In the genomic region with DNA sequence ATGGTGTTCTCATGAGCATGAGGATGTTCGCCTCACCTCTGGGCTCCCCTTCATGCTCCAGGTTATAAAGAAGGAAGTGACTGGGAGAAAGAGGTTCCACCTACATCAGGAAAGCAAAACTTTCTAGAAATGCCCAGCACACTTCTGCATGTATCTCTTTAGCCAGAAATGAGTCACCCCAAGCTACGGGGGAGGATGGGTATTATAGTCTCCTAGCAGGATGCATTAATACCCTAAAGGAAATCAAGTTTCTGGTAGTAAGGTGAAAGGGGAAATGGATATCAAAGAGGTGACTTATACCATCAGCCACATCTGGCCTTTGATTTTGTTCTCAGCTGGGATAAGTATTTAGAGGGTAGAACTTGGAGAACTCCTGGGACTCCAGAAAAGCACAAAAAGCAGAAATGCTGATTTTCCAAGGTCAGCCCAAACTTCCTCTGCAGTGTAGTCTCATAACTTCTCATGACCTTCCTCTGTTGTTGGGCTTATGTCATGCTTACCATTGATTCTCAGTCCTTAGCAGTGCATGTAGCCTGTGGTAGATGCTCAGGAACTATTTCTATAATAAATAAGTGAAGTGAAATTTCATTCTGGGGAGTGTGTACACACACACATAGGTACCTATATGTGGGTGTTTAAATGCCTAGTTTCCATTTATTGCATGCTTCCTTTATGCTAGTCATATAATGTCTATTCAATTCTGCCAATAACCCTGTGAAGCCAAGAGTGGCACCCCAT, we compare ENCODE assay signal across 24 cellular contexts.
A peak's percentile ranks its signal among the peaks of the same experiment; 100 is the strongest.
DNase-seq lines count a peak whose midpoint lies in the region; ATAC-seq, FAIRE-seq and TF ChIP-seq lines count a peak whose summit lies in the region.
"Had no signal": no experiment of that assay in that cellular context is flagged by ENCODE, and none has a peak within 500 bp of the region (broad histone marks: within the 10 kb centered on the region; RNA-seq: fewer than 3 reads in every experiment).

No MANE protein-coding gene starts in this region.

- peaks cover 6% of the 10 kb centered on the region for H3K4me1 ChIP-seq in mammary epithelial cell (ENCODE audit: insufficient read depth, low read length)

- H3K36me3 Mint-ChIP-seq in MCF 10A (ENCODE audit: insufficient read depth, unreplicated experiment): no peaks in the 10 kb centered on the region

- CTCF ChIA-PET in mammary epithelial cell (lab: Charles Lee; ENCODE audit: low non-redundant PET): no interaction called here
- CTCF ChIA-PET in MCF 10A (lab: Yijun Ruan, JAX): interaction anchor here (0.6 kb wide), 2 partner anchors 99 to 996 kb away, joined by 3 to 4 read pairs; no protein-coding TSS in a partner anchor

- dilution Hi-C loops in mammary epithelial cell (cut with HindIII; ENCODE audit: low sequenced_read_pairs): loop anchor here (5.0 kb wide), 1 partner anchor 99 kb away; no protein-coding TSS in a partner anchor

- H3K27me3 ChIP-seq in mammary epithelial cell (ENCODE audit: insufficient read depth, low read length): no peaks in the 10 kb centered on the region

- H3K27ac Mint-ChIP-seq in MCF 10A (ENCODE audit: low read depth, unreplicated experiment): no peak overlapping the region
- H3K27ac Mint-ChIP-seq: T-helper 1 cell treated with Interleukin-12 subunit alpha and Interleukin-12 subunit beta and Interleukin-4 antibody, amounts not matched to agents 30 μg/mL and 1 μg/mL, for 36 hours had no signal

- DNase-seq in mammary epithelial cell (peak; percentile 16), MCF 10A (ENCODE audit: unreplicated experiment) (no peak), RCC 7860 (ENCODE audit: low spot score) (peak; percentile 23), epithelial cell of esophagus (ENCODE audit: low read depth) (peak; percentile 28), RKO (ENCODE audit: low spot score) (no peak), NCI-H1930 (lab: John Stamatoyannopoulos, UW) (no peak)
- DNase-seq: IMR-90, NCI-H1048, NCI-H1436, NCI-H187 treated with DMSO at 0.1 percent for 48 hours, NCI-H510A, NCI-H748 treated with DMSO at 0.1 percent for 48 hours had no signal

- in situ Hi-C loops in mammary epithelial cell (cut with MboI; ENCODE audit: low sequenced_read_pairs in 2 of 2): no loop called here

- no peak overlapping the region for H3K27ac ChIP-seq in mammary epithelial cell (ENCODE audit: insufficient read depth, low read depth, low read length)
- H3K27ac ChIP-seq: C4-2B, KMS-11 had no signal

- H3K4me3 Mint-ChIP-seq in MCF 10A (ENCODE audit: unreplicated experiment): no peak overlapping the region
- H3K4me3 Mint-ChIP-seq: T-helper 1 cell treated with Interleukin-12 subunit alpha and Interleukin-12 subunit beta and Interleukin-4 antibody, amounts not matched to agents 30 μg/mL and 1 μg/mL, for 36 hours had no signal

- no peak overlapping the region for H3K4me2 ChIP-seq in mammary epithelial cell (ENCODE audit: insufficient read depth, low read depth, low read length)
- H3K4me2 ChIP-seq: KMS-11 had no signal

- H3K9ac ChIP-seq in mammary epithelial cell (ENCODE audit: insufficient read depth, low read length): no peak overlapping the region
- H3K9ac ChIP-seq: KMS-11 had no signal

- no peaks in the 10 kb centered on the region for H3K36me3 ChIP-seq in mammary epithelial cell (ENCODE audit: insufficient read depth, low read length)

- peak; percentile 10 for FAIRE-seq in RCC 7860 (lab: Jason Lieb, UNC)
- FAIRE-seq: A204.1, D721Med, GM12892, H1 had no signal

- H3K4me3 ChIP-seq in mammary epithelial cell (replicated peaks in 1 of 3; ENCODE audit: insufficient read depth in 1 of 3, low read depth in 2 of 3, low read length in 3 of 3): no peak overlapping the region
- no peak overlapping the region for H3K4me3 ChIP-seq in epithelial cell of esophagus (ENCODE audit: low read length)

- peaks cover 2% of the 10 kb centered on the region for H3K27me3 Mint-ChIP-seq in MCF 10A (ENCODE audit: insufficient read depth, unreplicated experiment)

- TF ChIP-seq CTCF in mammary epithelial cell (conservative IDR thresholded peaks at IDR 0.05 in 1 of 2, IDR thresholded peaks at IDR 0.05 in 1 of 2; ENCODE audit: extremely low read depth in 1 of 2, insufficient read depth in 1 of 2, low read depth in 1 of 2, low read length in 2 of 2) (no peak), MCF 10A (IDR thresholded peaks at IDR 0.05; ENCODE audit: unreplicated experiment) (no peak), epithelial cell of esophagus (IDR thresholded peaks at IDR 0.05; ENCODE audit: insufficient read depth, low read depth, low read length, missing control alignments) (no peak)

- no TSS peak for BruUV-seq in mammary epithelial cell (replicated peaks; lab: Mats Ljungman, UMichigan)
- no TSS peak for BruUV-seq in MCF 10A (replicated peaks; lab: Mats Ljungman, UMichigan)

- H3K9me3 Mint-ChIP-seq in MCF 10A (ENCODE audit: unreplicated experiment): no peaks in the 10 kb centered on the region

- H2AFZ ChIP-seq in mammary epithelial cell (ENCODE audit: low read depth, low read length): no peak overlapping the region

- H3K4me1 Mint-ChIP-seq in MCF 10A (ENCODE audit: insufficient read depth, unreplicated experiment): no peaks in the 10 kb centered on the region

- POLR2A ChIA-PET in MCF 10A (lab: Yijun Ruan, JAX): no interaction called here

- H3K79me2 ChIP-seq in mammary epithelial cell (ENCODE audit: insufficient read depth, low read length): no peaks in the 10 kb centered on the region

- H4K20me1 ChIP-seq in mammary epithelial cell (ENCODE audit: insufficient read depth, low read length): no peaks in the 10 kb centered on the region

- no peaks in the 10 kb centered on the region for H3K9me3 ChIP-seq in mammary epithelial cell (replicated peaks; ENCODE audit: insufficient read depth, low read length)

- intact Hi-C loops in mammary epithelial cell (cut with micrococcal nuclease): no loop called here
- intact Hi-C loops in MCF 10A (cut with micrococcal nuclease): no loop called here

- ATAC-seq in HG02938 (IDR thresholded peaks at IDR 0.05; ENCODE audit: unreplicated experiment): no peak
- no peak for ATAC-seq in SK-N-SH treated with all-trans-retinoic acid at 6 μM for 48 hours
- ATAC-seq: HCT116, Panc1, Right ventricle myocardium inferior had no signal

- WGBS in mammary epithelial cell (ENCODE audit: low coverage, missing lambda C conversion rate): 64% methylated on average over 2 of the region's 2 CpGs

TF ChIP-seq in SK-N-SH treated with all-trans-retinoic acid at 6 μM for 48 hours, 23 proteins besides CTCF, POLR2A, EP300 and RAD21 (continues in another document):
- TF ChIP-seq ZNF8 (CRISPR knock-in tag; IDR thresholded peaks at IDR 0.05): no peak
- no peak for TF ChIP-seq OSR1 (CRISPR knock-in tag; IDR thresholded peaks at IDR 0.05)
- TF ChIP-seq, protein P1, sequence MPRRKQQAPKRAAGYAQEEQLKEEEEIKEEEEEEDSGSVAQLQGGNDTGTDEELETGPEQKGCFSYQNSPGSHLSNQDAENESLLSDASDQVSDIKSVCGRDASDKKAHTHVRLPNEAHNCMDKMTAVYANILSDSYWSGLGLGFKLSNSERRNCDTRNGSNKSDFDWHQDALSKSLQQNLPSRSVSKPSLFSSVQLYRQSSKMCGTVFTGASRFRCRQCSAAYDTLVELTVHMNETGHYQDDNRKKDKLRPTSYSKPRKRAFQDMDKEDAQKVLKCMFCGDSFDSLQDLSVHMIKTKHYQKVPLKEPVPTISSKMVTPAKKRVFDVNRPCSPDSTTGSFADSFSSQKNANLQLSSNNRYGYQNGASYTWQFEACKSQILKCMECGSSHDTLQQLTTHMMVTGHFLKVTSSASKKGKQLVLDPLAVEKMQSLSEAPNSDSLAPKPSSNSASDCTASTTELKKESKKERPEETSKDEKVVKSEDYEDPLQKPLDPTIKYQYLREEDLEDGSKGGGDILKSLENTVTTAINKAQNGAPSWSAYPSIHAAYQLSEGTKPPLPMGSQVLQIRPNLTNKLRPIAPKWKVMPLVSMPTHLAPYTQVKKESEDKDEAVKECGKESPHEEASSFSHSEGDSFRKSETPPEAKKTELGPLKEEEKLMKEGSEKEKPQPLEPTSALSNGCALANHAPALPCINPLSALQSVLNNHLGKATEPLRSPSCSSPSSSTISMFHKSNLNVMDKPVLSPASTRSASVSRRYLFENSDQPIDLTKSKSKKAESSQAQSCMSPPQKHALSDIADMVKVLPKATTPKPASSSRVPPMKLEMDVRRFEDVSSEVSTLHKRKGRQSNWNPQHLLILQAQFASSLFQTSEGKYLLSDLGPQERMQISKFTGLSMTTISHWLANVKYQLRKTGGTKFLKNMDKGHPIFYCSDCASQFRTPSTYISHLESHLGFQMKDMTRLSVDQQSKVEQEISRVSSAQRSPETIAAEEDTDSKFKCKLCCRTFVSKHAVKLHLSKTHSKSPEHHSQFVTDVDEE (CRISPR knock-in tag; IDR thresholded peaks at IDR 0.05): no peak
- TF ChIP-seq BACH2 (CRISPR knock-in tag; IDR thresholded peaks at IDR 0.05; ENCODE audit: borderline replicate concordance): no peak
- TF ChIP-seq, protein P2, sequence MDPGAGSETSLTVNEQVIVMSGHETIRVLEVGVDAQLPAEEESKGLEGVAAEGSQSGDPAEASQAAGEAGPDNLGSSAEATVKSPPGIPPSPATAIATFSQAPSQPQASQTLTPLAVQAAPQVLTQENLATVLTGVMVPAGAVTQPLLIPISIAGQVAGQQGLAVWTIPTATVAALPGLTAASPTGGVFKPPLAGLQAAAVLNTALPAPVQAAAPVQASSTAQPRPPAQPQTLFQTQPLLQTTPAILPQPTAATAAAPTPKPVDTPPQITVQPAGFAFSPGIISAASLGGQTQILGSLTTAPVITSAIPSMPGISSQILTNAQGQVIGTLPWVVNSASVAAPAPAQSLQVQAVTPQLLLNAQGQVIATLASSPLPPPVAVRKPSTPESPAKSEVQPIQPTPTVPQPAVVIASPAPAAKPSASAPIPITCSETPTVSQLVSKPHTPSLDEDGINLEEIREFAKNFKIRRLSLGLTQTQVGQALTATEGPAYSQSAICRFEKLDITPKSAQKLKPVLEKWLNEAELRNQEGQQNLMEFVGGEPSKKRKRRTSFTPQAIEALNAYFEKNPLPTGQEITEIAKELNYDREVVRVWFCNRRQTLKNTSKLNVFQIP (CRISPR knock-in tag; IDR thresholded peaks at IDR 0.05; ENCODE audit: borderline replicate concordance, low read depth): no peak
- no peak for TF ChIP-seq ZFP30 (CRISPR knock-in tag; IDR thresholded peaks at IDR 0.05)
- TF ChIP-seq CSDC2 (CRISPR knock-in tag; IDR thresholded peaks at IDR 0.05): no peak
- no peak for TF ChIP-seq GLIS3 (CRISPR knock-in tag; IDR thresholded peaks at IDR 0.05)
- no peak for TF ChIP-seq ISL1 (CRISPR knock-in tag; IDR thresholded peaks at IDR 0.05)
- TF ChIP-seq ZC3H10 (CRISPR knock-in tag; IDR thresholded peaks at IDR 0.05): no peak

Comparison
In these comparisons a context has a peak if more than half of its experiments do, and no peak if none do; other contexts are left out.
1. DNase-seq: peak in mammary epithelial cell (single experiment), RCC 7860 (single experiment) and epithelial cell of esophagus (single experiment); none in MCF 10A (single experiment), RKO (single experiment) and NCI-H1930 (0 of 2).